ENCODE assay signal across 8 cellular contexts in genomic region chr12:108570743-108571603, GRCh38. TPM values are rescaled to one million over a fixed set of nuclear protein-coding genes. Genes with fewer than 3 reads are reported as not detected.
DNase-seq lines count a peak whose midpoint lies in the region; ATAC-seq, FAIRE-seq and TF ChIP-seq lines count a peak whose summit lies in the region.

No MANE protein-coding gene starts in this region.

- TF ChIP-seq CTCF in D721Med (IDR thresholded peaks at IDR 0.05; ENCODE audit: insufficient read depth, missing control alignments) (peak; percentile 29), astrocyte of the cerebellum (IDR thresholded peaks at IDR 0.05; ENCODE audit: low read depth, low read length, missing control alignments) (peak; percentile 55)

- no peak for ATAC-seq in HG03457 (IDR thresholded peaks at IDR 0.05; ENCODE audit: unreplicated experiment)

- in situ Hi-C loops in astrocyte of the cerebellum (cut with HindIII; ENCODE audit: low sequenced_read_pairs), result no loop called here

- no peak overlapping the region for H3K4me3 ChIP-seq in astrocyte of the cerebellum (ENCODE audit: low read depth, low read length)

- no peak for DNase-seq in D721Med (ENCODE audit: insufficient read length, low spot score)
- DNase-seq in HT-29 (ENCODE audit: low spot score), result peak; percentile 11
- no peak for DNase-seq in astrocyte of the cerebellum (ENCODE audit: low read depth)
- DNase-seq in mesenteric fat pad (ENCODE audit: low spot score), result peak; percentile 59
- no peak for DNase-seq in stimulated activated naive CD4-positive, alpha-beta T cell treated with Interleukin-2 at 50 U/mL for 16 hours (lab: John Stamatoyannopoulos, UW)
- no peak for DNase-seq in activated CD4-positive, alpha-beta T cell treated with anti-CD3 and anti-CD28 coated beads for 1 hour
- DNase-seq in NCI-H2081 treated with DMSO at 0.1 percent for 48 hours (lab: John Stamatoyannopoulos, UW), result no peak

- no peak for FAIRE-seq in D721Med (lab: Jason Lieb, UNC)

RNA-seq across cellular contexts. Expression of gene ISCU, which starts 8.6 kb away (rescaled TPM):
- 71.1 and 91.3 TPM in 2 replicates for total RNA-seq in HT-29 (2014; rRNA removed; shearing (Covaris generic))
- 156 TPM for total RNA-seq in mesenteric fat pad

RNA-seq across cellular contexts. Expression of gene SART3, which starts 10.0 kb away (rescaled TPM):
- total RNA-seq in HT-29 (2014; rRNA removed; shearing (Covaris generic)), result 91.8 and 98.9 TPM in 2 replicates
- total RNA-seq in mesenteric fat pad, result 43.5 TPM

RNA-seq across cellular contexts. Expression of gene TMEM119, which starts 26.9 kb away (rescaled TPM):
- total RNA-seq in HT-29 (2014; rRNA removed; shearing (Covaris generic)), result not detected in 2 replicates
- total RNA-seq in mesenteric fat pad, result 13.0 TPM

RNA-seq across cellular contexts. Expression of gene FICD, which starts 55.9 kb away (rescaled TPM):
- total RNA-seq in HT-29 (2014; rRNA removed; shearing (Covaris generic)), result 9.1 and 9.6 TPM in 2 replicates
- 14.1 TPM for total RNA-seq in mesenteric fat pad

Comparison
In these comparisons a context has a peak if more than half of its experiments do, and no peak if none do; other contexts are left out.
1. DNase-seq: peak in HT-29 (single experiment) and mesenteric fat pad (single experiment); none in D721Med (single experiment), astrocyte of the cerebellum (single experiment), stimulated activated naive CD4-positive, alpha-beta T cell treated with Interleukin-2 at 50 U/mL for 16 hours (single experiment), activated CD4-positive, alpha-beta T cell treated with anti-CD3 and anti-CD28 coated beads for 1 hour (single experiment) and NCI-H2081 treated with DMSO at 0.1 percent for 48 hours (single experiment).
2. RNA of gene TMEM119, which starts 26.9 kb away (total RNA-seq): 13.0 TPM in mesenteric fat pad (single experiment); not detected in HT-29; every median in the first group is over 10 times any median in the second.